Comparison of ENCODE assay signal across 15 cellular contexts in the genomic region with DNA sequence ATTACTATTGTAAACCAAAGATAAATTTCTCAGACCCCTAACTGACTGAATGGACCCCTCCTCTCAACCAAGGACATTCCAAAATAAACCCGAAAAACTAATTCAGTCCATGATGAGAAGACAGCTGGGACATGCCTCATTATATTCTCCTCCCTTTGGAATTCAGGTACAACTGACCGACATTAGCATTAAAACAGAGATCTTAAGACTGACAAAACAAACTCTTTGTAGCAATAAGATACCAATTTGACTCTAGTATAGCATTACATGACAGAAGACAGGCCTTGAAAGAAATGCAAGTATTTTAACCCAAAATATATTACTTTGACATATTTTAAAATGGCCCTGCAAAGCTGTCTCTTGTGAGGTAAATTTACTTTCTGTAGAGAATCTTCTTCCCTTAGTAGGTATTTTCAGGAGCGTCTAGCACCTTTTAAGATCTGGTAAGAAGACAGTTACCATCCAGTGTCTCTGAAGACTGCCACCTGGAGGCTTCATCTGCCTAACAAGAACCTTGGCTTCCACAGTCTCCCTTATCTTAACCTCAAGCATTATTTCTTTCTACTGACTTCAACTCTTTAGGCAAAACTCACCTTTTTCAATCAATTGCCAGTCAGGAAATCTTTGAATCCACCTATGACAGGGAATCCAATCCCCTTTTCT.
A peak's percentile ranks its signal among the peaks of the same experiment; 100 is the strongest.
DNase-seq lines count a peak whose midpoint lies in the region; TF ChIP-seq lines count a peak whose summit lies in the region.
"Had no signal": no experiment of that assay in that cellular context is flagged by ENCODE, and none has a peak within 500 bp of the region (broad histone marks: within the 10 kb centered on the region; RNA-seq: fewer than 3 reads in every experiment).

No MANE protein-coding gene starts in this region.

- H2AFZ ChIP-seq in neuronal stem cell (ENCODE audit: low read length) = peak overlapping the region; percentile 21

- H3K4me3 Mint-ChIP-seq in chondrocyte (ENCODE audit: unreplicated experiment) = no peak overlapping the region
- H3K4me3 Mint-ChIP-seq: effector memory CD8-positive, alpha-beta T cell had no signal

- H3K79me1 ChIP-seq in neuronal stem cell (ENCODE audit: low read depth, low read length) = no peaks in the 10 kb centered on the region

- TF ChIP-seq EP300 in ovary (IDR thresholded peaks at IDR 0.05) = no peak

- no peaks in the 10 kb centered on the region for H3K36me3 ChIP-seq in neuronal stem cell (replicated peaks in 1 of 2; ENCODE audit: control insufficient read depth in 2 of 2, insufficient read depth in 2 of 2, low read length in 2 of 2)
- H3K36me3 ChIP-seq in ovary = no peaks in the 10 kb centered on the region
- H3K36me3 ChIP-seq: SJSA1, upper lobe of right lung had no signal

- H3K9ac ChIP-seq in neuronal stem cell (ENCODE audit: low read depth, low read length, poor library complexity) = no peak overlapping the region

- no peak overlapping the region for H3K4me2 ChIP-seq in neuronal stem cell (ENCODE audit: insufficient read depth, low read length, poor library complexity, severe bottlenecking)

- no peak overlapping the region for H2BK15ac ChIP-seq in neuronal stem cell (ENCODE audit: low read length)

- H3K27ac Mint-ChIP-seq in chondrocyte (ENCODE audit: unreplicated experiment) = no peak overlapping the region
- H3K27ac Mint-ChIP-seq: effector memory CD8-positive, alpha-beta T cell had no signal

- no peak overlapping the region for H2AK5ac ChIP-seq in neuronal stem cell (ENCODE audit: low read depth, low read length)

- peaks cover 2 to 5% of the 10 kb centered on the region in 2 donors for H3K9me3 ChIP-seq in neuronal stem cell (replicated peaks in 1 of 2; ENCODE audit: control insufficient read depth in 2 of 2, insufficient read depth in 1 of 2, low read depth in 1 of 2, low read length in 2 of 2)
- H3K9me3 ChIP-seq in ovary = no peaks in the 10 kb centered on the region
- H3K9me3 ChIP-seq: SJSA1, upper lobe of right lung had no signal

- H3K27me3 ChIP-seq in neuronal stem cell (ENCODE audit: control insufficient read depth in 3 of 3, insufficient read depth in 3 of 3, low read depth in 1 of 3, low read length in 3 of 3) (no peaks in the 10 kb centered on the region), ovary (no peaks in the 10 kb centered on the region)
- H3K27me3 ChIP-seq: SJSA1, upper lobe of right lung had no signal

- no peak overlapping the region for H3K27ac ChIP-seq in neuronal stem cell (replicated peaks; ENCODE audit: low read length)
- H3K27ac ChIP-seq in ovary = no peak overlapping the region
- H3K27ac ChIP-seq: SJSA1, upper lobe of right lung had no signal

- DNase-seq in DMS53 (lab: John Stamatoyannopoulos, UW) (peak; percentile 21), DMS53 treated with DMSO at 0.1 percent for 48 hours (lab: John Stamatoyannopoulos, UW; ENCODE audit: unreplicated experiment) (no peak), NCI-H226 (peak; percentile 18), chondrocyte (ENCODE audit: low spot score) (no peak), neuronal stem cell (ENCODE audit: low spot score) (no peak), ovary (no peak), ureter (ENCODE audit: low spot score) (no peak), NCI-H510A (lab: John Stamatoyannopoulos, UW) (no peak)
- DNase-seq: 8988T; activated T-cell treated with anti-CD3 and anti-CD28 coated beads for 4 hours; effector memory CD8-positive, alpha-beta T cell; NCI-H1417; NCI-H526 treated with DMSO at 0.1 percent for 48 hours; upper lobe of right lung had no signal

- H3K4me1 Mint-ChIP-seq in chondrocyte (ENCODE audit: low read depth) = no peaks in the 10 kb centered on the region

- no peak for TF ChIP-seq POLR2A in ovary (IDR thresholded peaks at IDR 0.05)

- H3K4me3 ChIP-seq in neuronal stem cell (ENCODE audit: low read length in 2 of 2) = no peak overlapping the region
- H3K4me3 ChIP-seq in ovary = no peak overlapping the region
- H3K4me3 ChIP-seq: SJSA1, upper lobe of right lung had no signal

- no peak overlapping the region for H3K4ac ChIP-seq in neuronal stem cell (ENCODE audit: low read length)

- H3K14ac ChIP-seq in neuronal stem cell (ENCODE audit: low read length) = no peak overlapping the region

- intact Hi-C loops in ovary (cut with DNase I) = no loop called here

- H3K4me1 ChIP-seq in neuronal stem cell (ENCODE audit: control insufficient read depth in 2 of 2, insufficient read depth in 1 of 2, low read depth in 1 of 2, low read length in 2 of 2) = no peaks in the 10 kb centered on the region
- H3K4me1 ChIP-seq in ovary (ENCODE audit: insufficient read depth) = no peaks in the 10 kb centered on the region
- H3K4me1 ChIP-seq: SJSA1, upper lobe of right lung had no signal

- peaks cover 5% of the 10 kb centered on the region for H3K9me3 Mint-ChIP-seq in chondrocyte (ENCODE audit: low read depth)

- H3K18ac ChIP-seq in neuronal stem cell (ENCODE audit: low read length) = no peak overlapping the region

- H3K27me3 Mint-ChIP-seq in chondrocyte (ENCODE audit: low read depth) = no peaks in the 10 kb centered on the region
- H3K27me3 Mint-ChIP-seq: effector memory CD8-positive, alpha-beta T cell had no signal

- WGBS in neuronal stem cell (ENCODE audit: extremely low coverage in 2 of 2, insufficient read length in 2 of 2, insufficient replicate concordance in 1 of 2), 2 donors = no CpG with 5 or more reads among the region's 3 CpGs
- 56 to 63% (median 63%) methylated on average over 3 of the region's 3 CpGs for WGBS in ovary, 3 donors

- H4K8ac ChIP-seq in neuronal stem cell (ENCODE audit: low read depth, low read length) = no peak overlapping the region

- H2BK5ac ChIP-seq in neuronal stem cell (ENCODE audit: low read length) = no peak overlapping the region

- H4K91ac ChIP-seq in neuronal stem cell (ENCODE audit: low read depth, low read length, poor library complexity) = no peak overlapping the region

- no peak overlapping the region for H3K23ac ChIP-seq in neuronal stem cell (ENCODE audit: low read depth, low read length, poor library complexity)

- TF ChIP-seq CTCF in chondrocyte (IDR thresholded peaks at IDR 0.05) (peak; percentile 34), ovary (IDR thresholded peaks at IDR 0.05) (no peak)

- H2BK12ac ChIP-seq in neuronal stem cell (ENCODE audit: low read length) = no peak overlapping the region

- no peak overlapping the region for H2BK120ac ChIP-seq in neuronal stem cell (ENCODE audit: low read depth, low read length)

- no peaks in the 10 kb centered on the region for H3K36me3 Mint-ChIP-seq in chondrocyte (ENCODE audit: low read depth)

Comparison
In these comparisons a context has a peak if more than half of its experiments do, and no peak if none do; other contexts are left out.
1. DNase-seq: peak in DMS53 (single experiment) and NCI-H226 (single experiment); none in DMS53 treated with DMSO at 0.1 percent for 48 hours (single experiment), chondrocyte (single experiment), neuronal stem cell (single experiment), ovary (0 of 5), ureter (single experiment) and NCI-H510A (single experiment).